8 cellular contexts compared by ENCODE assay signal in genomic region chr14:55270832-55271571, GRCh38. TPM values are rescaled to one million over a fixed set of nuclear protein-coding genes. Genes with fewer than 3 reads are reported as not detected.
A peak's percentile ranks its signal among the peaks of the same experiment; 100 is the strongest.
DNase-seq lines count a peak whose midpoint lies in the region; ATAC-seq and TF ChIP-seq lines count a peak whose summit lies in the region.

TSS of gene FBXO34 (plus strand) at chr14:55271421. CDS start at chr14:55350391, 78,970 bp downstream.

- peak; percentile 91 for ATAC-seq in CD4-positive, alpha-beta T cell (ENCODE audit: poor library complexity)
- ATAC-seq in GM19397 (IDR thresholded peaks at IDR 0.05; ENCODE audit: unreplicated experiment) (peak; percentile 89), HG03575 (IDR thresholded peaks at IDR 0.05; ENCODE audit: extremely low read depth, insufficient number of reproducible peaks, low FRiP score, unreplicated experiment) (peak; percentile 44)

- 2% methylated on average over 14 to 39 of the region's 49 CpGs for WGBS in lower leg skin, 2 donors

- no peaks in the 10 kb centered on the region for H3K9me3 Mint-ChIP-seq in CD4-positive, alpha-beta T cell
- H3K9me3 Mint-ChIP-seq in activated CD4-positive, alpha-beta memory T cell treated with anti-CD3 and anti-CD28 coated beads, Interleukin-2, amount 10 ng/mL, durations not matched to agents 7 days and 5 days: no peaks in the 10 kb centered on the region

- peaks cover 6 to 17% of the 10 kb centered on the region in 2 donors for H3K4me1 ChIP-seq in duodenal mucosa (ENCODE audit: control insufficient read depth in 1 of 2, insufficient read depth in 2 of 2, low read length in 2 of 2)

- H3K36me3 ChIP-seq in duodenal mucosa (ENCODE audit: control insufficient read depth in 1 of 2, insufficient read depth in 2 of 2, low read length in 2 of 2): no peaks in the 10 kb centered on the region

- peak within 1 kb of the TSS; percentile 55 for H3K27ac ChIP-seq in CD4-positive, alpha-beta T cell (ENCODE audit: low read depth, low read length)
- peak within 1 kb of the TSS; percentile 98 for H3K27ac ChIP-seq in duodenal mucosa (ENCODE audit: low read depth, low read length)

- H3K27ac Mint-ChIP-seq in CD4-positive, alpha-beta T cell: peak within 1 kb of the TSS; percentile 94
- H3K27ac Mint-ChIP-seq in activated CD4-positive, alpha-beta memory T cell treated with anti-CD3 and anti-CD28 coated beads, Interleukin-2, amount 10 ng/mL, durations not matched to agents 7 days and 5 days: peak within 1 kb of the TSS; percentile 90

- peak in 1 of 2 donors; percentile 35 for TF ChIP-seq POLR2A in lower leg skin (IDR thresholded peaks at IDR 0.05)

- intact Hi-C loops in CD4-positive, alpha-beta T cell (cut with DNase I, micrococcal nuclease): loop anchor here (1.0 to 5.0 kb wide), 8 partner anchors 66 to 874 kb away; partner anchors contain the start of genes CDKN3 (in 1 of the 2), CGRRF1 (in 1 of the 2) and KTN1 (in 1 of the 2)
- intact Hi-C loops in lower leg skin (cut with DNase I; ENCODE audit: low total_unique reads): loop anchor here (10.0 kb wide), 1 partner anchor 154 kb away; no protein-coding TSS in a partner anchor

- H3K27me3 ChIP-seq in CD4-positive, alpha-beta T cell (ENCODE audit: control insufficient read depth, insufficient read depth, low read length): no peaks in the 10 kb centered on the region
- no peaks in the 10 kb centered on the region for H3K27me3 ChIP-seq in duodenal mucosa (ENCODE audit: control insufficient read depth in 1 of 2, insufficient read depth in 2 of 2, low read length in 2 of 2)

- peak within 1 kb of the TSS; percentile 92 to 99 for H3K4me3 ChIP-seq in duodenal mucosa (ENCODE audit: low read depth in 1 of 2, low read length in 2 of 2)
- H3K4me3 ChIP-seq in lower leg skin (ENCODE audit: low read depth, poor library complexity, severe bottlenecking): peak within 1 kb of the TSS; percentile 73

- H3K9me3 ChIP-seq in CD4-positive, alpha-beta T cell (ENCODE audit: control insufficient read depth, low read length): no peaks in the 10 kb centered on the region
- no peaks in the 10 kb centered on the region for H3K9me3 ChIP-seq in duodenal mucosa (ENCODE audit: control insufficient read depth in 1 of 2, low read length in 2 of 2)

- H3K27me3 Mint-ChIP-seq in CD4-positive, alpha-beta T cell: no peaks in the 10 kb centered on the region
- H3K27me3 Mint-ChIP-seq in activated CD4-positive, alpha-beta memory T cell treated with anti-CD3 and anti-CD28 coated beads, Interleukin-2, amount 10 ng/mL, durations not matched to agents 7 days and 5 days: no peaks in the 10 kb centered on the region

- POLR2A ChIA-PET in CD4-positive, alpha-beta T cell (lab: Charles Lee): interaction anchor here (0.8 to 3.9 kb wide), 11 partner anchors 12 to 379 kb away, joined by 3 to 42 read pairs (median 4); partner anchors contain the start of gene MAPK1IP1L
- POLR2A ChIA-PET in activated CD4-positive, alpha-beta memory T cell treated with anti-CD3 and anti-CD28 coated beads, Interleukin-2, amount 10 ng/mL, durations not matched to agents 7 days and 5 days (lab: Charles Lee): interaction anchor here (0.6 to 3.8 kb wide), 11 partner anchors 16 to 244 kb away, joined by 3 to 38 read pairs (median 4); partner anchors contain the start of genes SOCS4 and WDHD1

- peak; percentile 97 for TF ChIP-seq CTCF in CD4-positive, alpha-beta T cell (IDR thresholded peaks at IDR 0.05)
- TF ChIP-seq CTCF in lower leg skin (IDR thresholded peaks at IDR 0.05): peak in 1 of 3 donors; percentile 98

- DNase-seq in CD4-positive, alpha-beta T cell: peak; percentile 96 to 100 (median 100)
- DNase-seq in NCI-H82 treated with DMSO at 0.1 percent for 48 hours (lab: John Stamatoyannopoulos, UW; ENCODE audit: unreplicated experiment) (peak; percentile 86), lower leg skin (ENCODE audit: low spot score in 2 of 2) (peak; percentile 99 to 100)
- peak; percentile 100 for DNase-seq in activated CD4-positive, alpha-beta memory T cell treated with anti-CD3 and anti-CD28 coated beads, Interleukin-2, amount 10 ng/mL, durations not matched to agents 7 days and 5 days
- DNase-seq in stimulated activated CD4-positive, alpha-beta T cell treated with anti-CD3 and anti-CD28 coated beads, TNF-alpha, amount 100 ng/mL, for 1 hour (ENCODE audit: low read depth in 3 of 3, low spot score in 1 of 3): peak; percentile 97 to 100 (median 99)

- H3K4me1 Mint-ChIP-seq in CD4-positive, alpha-beta T cell (ENCODE audit: low read depth): peaks cover 47% of the 10 kb centered on the region
- H3K4me1 Mint-ChIP-seq in activated CD4-positive, alpha-beta memory T cell treated with anti-CD3 and anti-CD28 coated beads, Interleukin-2, amount 10 ng/mL, durations not matched to agents 7 days and 5 days: peaks cover 40% of the 10 kb centered on the region

- peak within 1 kb of the TSS; percentile 98 to 99 for H3K9ac ChIP-seq in duodenal mucosa (ENCODE audit: low read depth in 1 of 2, low read length in 2 of 2)

- H3K4me3 Mint-ChIP-seq in CD4-positive, alpha-beta T cell: peak within 1 kb of the TSS; percentile 97
- peak within 1 kb of the TSS; percentile 92 for H3K4me3 Mint-ChIP-seq in activated CD4-positive, alpha-beta memory T cell treated with anti-CD3 and anti-CD28 coated beads, Interleukin-2, amount 10 ng/mL, durations not matched to agents 7 days and 5 days

- CTCF ChIA-PET in CD4-positive, alpha-beta T cell (lab: Charles Lee): interaction anchor here (0.7 to 3.5 kb wide), 21 partner anchors 8 to 219 kb away, joined by 3 to 49 read pairs (median 4); partner anchors contain the start of gene MAPK1IP1L
- CTCF ChIA-PET in activated CD4-positive, alpha-beta memory T cell treated with anti-CD3 and anti-CD28 coated beads, Interleukin-2, amount 10 ng/mL, durations not matched to agents 7 days and 5 days (lab: Charles Lee): interaction anchor here (0.5 to 9.9 kb wide), 34 partner anchors 9 to 389 kb away, joined by 3 to 184 read pairs (median 4); partner anchors contain the start of genes DLGAP5 and MAPK1IP1L

- H3K36me3 Mint-ChIP-seq in CD4-positive, alpha-beta T cell (ENCODE audit: low read depth): peaks cover 5% of the 10 kb centered on the region
- peaks cover 9% of the 10 kb centered on the region for H3K36me3 Mint-ChIP-seq in activated CD4-positive, alpha-beta memory T cell treated with anti-CD3 and anti-CD28 coated beads, Interleukin-2, amount 10 ng/mL, durations not matched to agents 7 days and 5 days (ENCODE audit: low read depth)

RNA-seq across cellular contexts. Expression of gene FBXO34, which starts in this region (rescaled TPM):
- 10 to 100 TPM; 28.3 to 29.7 TPM for total RNA-seq in CD4-positive, alpha-beta T cell
- total RNA-seq in activated CD4-positive, alpha-beta memory T cell treated with anti-CD3 and anti-CD28 coated beads, Interleukin-2, amount 10 ng/mL, durations not matched to agents 7 days and 5 days: 10 to 100 TPM; 25.1 to 25.5 TPM
- total RNA-seq in lower leg skin: 10 to 100 TPM; 29.7 to 48.1 (median 37.3) TPM

Comparison
In these comparisons a context has a peak if more than half of its experiments do, and no peak if none do; other contexts are left out.
1. Peak in every context shown above with its lines: DNase-seq, ATAC-seq, H3K4me3 ChIP-seq and H3K27ac ChIP-seq.